ENCODE assay signal across 8 cellular contexts in genomic region chr5:132422720-132423442, GRCh38. TPM values are rescaled to one million over a fixed set of nuclear protein-coding genes. Genes with fewer than 3 reads are reported as not detected.
DNase-seq lines count a peak whose midpoint lies in the region; ATAC-seq, FAIRE-seq and TF ChIP-seq lines count a peak whose summit lies in the region.

No MANE protein-coding gene starts in this region.

- H4K5ac ChIP-seq in mesendoderm (ENCODE audit: low read length) = no peak overlapping the region

- FAIRE-seq in frontal cortex (lab: Jason Lieb, UNC) = no peak

- no peaks in the 10 kb centered on the region for H3K9me3 ChIP-seq in ascending aorta

- H4K8ac ChIP-seq in mesendoderm (ENCODE audit: low read depth, low read length) = no peak overlapping the region

- no peak overlapping the region; the same call in 1 of the 2 replicates for H2AFZ ChIP-seq in KMS-11 (ENCODE audit: low read depth)

- no peaks in the 10 kb centered on the region for H3K27me3 ChIP-seq in KMS-11 (ENCODE audit: insufficient read depth, low read depth)
- H3K27me3 ChIP-seq in ascending aorta = no peaks in the 10 kb centered on the region
- H3K27me3 ChIP-seq in mesendoderm (ENCODE audit: insufficient read depth, low read length, poor library complexity) = no peaks in the 10 kb centered on the region

- H3K27ac ChIP-seq in KMS-11 (peak overlapping the region; percentile 100), ascending aorta (peak overlapping the region; percentile 44 to 75), mesendoderm (ENCODE audit: low read depth, low read length) (no peak overlapping the region)

- H2BK120ac ChIP-seq in mesendoderm (ENCODE audit: low read depth, low read length) = no peak overlapping the region

- no peak overlapping the region for H3K23ac ChIP-seq in mesendoderm (ENCODE audit: low read length)

- no peaks in the 10 kb centered on the region for H4K20me1 ChIP-seq in KMS-11 (ENCODE audit: insufficient read depth)

- no peak overlapping the region for H3K18ac ChIP-seq in mesendoderm (ENCODE audit: low read length)

- H3K9ac ChIP-seq in KMS-11 (peak overlapping the region; percentile 43; the same call in 1 of the 2 replicates), mesendoderm (ENCODE audit: low read length) (no peak overlapping the region)

- WGBS in mesendoderm (ENCODE audit: extremely low coverage, insufficient coverage, low lambda C conversion rate) = no CpG with 5 or more reads among the region's 5 CpGs

- TF ChIP-seq CTCF in KMS-11 (conservative IDR thresholded peaks at IDR 0.05; ENCODE audit: low read depth, low read length) (no peak), ascending aorta (IDR thresholded peaks at IDR 0.05) (no peak)

- no peaks in the 10 kb centered on the region for H3K79me1 ChIP-seq in mesendoderm (ENCODE audit: low read length)

- no peak overlapping the region for H2BK15ac ChIP-seq in mesendoderm (replicated peaks; ENCODE audit: low read depth)

- H2BK5ac ChIP-seq in mesendoderm (ENCODE audit: low read length) = no peak overlapping the region

- intact Hi-C loops in ascending aorta (cut with DNase I) = loop anchor here (2.0 to 5.0 kb wide), 2 partner anchors 14 to 36 kb away; no protein-coding TSS in a partner anchor

- H3K79me2 ChIP-seq in KMS-11 (ENCODE audit: insufficient read depth, low read depth) (peaks cover 26% of the 10 kb centered on the region), mesendoderm (ENCODE audit: control insufficient read depth, insufficient read depth, low read length) (no peaks in the 10 kb centered on the region)

- no peak overlapping the region for H3K4ac ChIP-seq in mesendoderm (ENCODE audit: low read depth, low read length)

- DNase-seq in AML-193 (lab: John Stamatoyannopoulos, UW) = peak; percentile 50 to 62
- DNase-seq in ascending aorta (ENCODE audit: low spot score in 2 of 2) = peak in 1 of 2 donors; percentile 64
- DNase-seq in mesendoderm = no peak
- no peak for DNase-seq in frontal cortex (ENCODE audit: low spot score in 2 of 2)
- no peak for DNase-seq in HPDE6-E6E7 (ENCODE audit: extremely low spot score)

- peak; percentile 22 for ATAC-seq in GM19452 (IDR thresholded peaks at IDR 0.05; ENCODE audit: unreplicated experiment)
- no peak for ATAC-seq in GM18870 (IDR thresholded peaks at IDR 0.05; ENCODE audit: unreplicated experiment)

- H3K56ac ChIP-seq in mesendoderm (ENCODE audit: low read length) = peak overlapping the region; percentile 29

- H2AK5ac ChIP-seq in mesendoderm (ENCODE audit: low read length) = no peak overlapping the region

- peaks cover 97% of the 10 kb centered on the region for H3K4me1 ChIP-seq in KMS-11 (ENCODE audit: low read depth, poor library complexity, severe bottlenecking)
- H3K4me1 ChIP-seq in ascending aorta = peaks cover 23 to 73% of the 10 kb centered on the region in 2 donors
- peaks cover 14% of the 10 kb centered on the region for H3K4me1 ChIP-seq in mesendoderm (ENCODE audit: control insufficient read depth, low read depth, low read length)

- H3K4me2 ChIP-seq in KMS-11 (peak overlapping the region; percentile 100), mesendoderm (ENCODE audit: low read length) (no peak overlapping the region)

- H3K4me3 ChIP-seq in KMS-11 (IDR thresholded peaks at IDR 0.05; ENCODE audit: insufficient read depth, low read depth, low read length) = no peak overlapping the region
- H3K4me3 ChIP-seq in ascending aorta = no peak overlapping the region
- H3K4me3 ChIP-seq in mesendoderm (ENCODE audit: low read length) = no peak overlapping the region

- H3K36me3 ChIP-seq in KMS-11 (ENCODE audit: insufficient read depth) (no peaks in the 10 kb centered on the region), ascending aorta (peaks cover 0 to 9% of the 10 kb centered on the region in 2 donors), mesendoderm (ENCODE audit: control insufficient read depth, insufficient read depth, low read length) (no peaks in the 10 kb centered on the region)

RNA-seq across cellular contexts. Expression of gene SLC22A5, which starts 53.4 kb away (rescaled TPM):
- total RNA-seq in ascending aorta (11.9 TPM), frontal cortex (6.5 TPM)
- polyA plus RNA-seq in mesendoderm (2013, experiment 1 of 2) = 1.1 TPM
- 0.88 TPM for polyA plus RNA-seq in mesendoderm (2013, experiment 2 of 2)

Comparison
In these comparisons a context has a peak if more than half of its experiments do, and no peak if none do; other contexts are left out.
1. DNase-seq: peak in AML-193 (2 of 2); none in mesendoderm (single experiment), frontal cortex (0 of 2) and HPDE6-E6E7 (single experiment).